Comparison of ENCODE assay signal across 11 cellular contexts in the genomic region with DNA sequence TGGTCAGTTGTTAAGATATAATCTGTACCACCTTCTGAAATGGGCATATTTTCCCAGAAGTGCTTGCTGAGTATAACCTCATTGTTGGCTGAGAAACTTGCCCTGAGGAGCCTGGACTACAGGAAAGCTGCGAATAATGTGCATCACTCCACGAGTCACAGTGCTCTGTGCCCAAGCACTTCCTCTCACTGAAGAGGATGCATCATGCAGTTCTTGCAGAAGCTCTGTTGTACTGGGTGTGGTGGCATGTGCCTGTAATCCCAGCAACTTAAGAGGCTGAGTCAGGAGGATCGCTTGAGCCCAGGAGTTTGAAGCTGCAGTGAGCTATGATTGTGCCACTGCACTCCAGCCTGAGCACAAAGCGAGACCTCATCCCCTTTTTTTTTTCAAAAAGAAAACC. TPM values are rescaled to one million over a fixed set of nuclear protein-coding genes. Genes with fewer than 3 reads are reported as not detected.
A peak's percentile ranks its signal among the peaks of the same experiment; 100 is the strongest.
DNase-seq lines count a peak whose midpoint lies in the region; ATAC-seq, FAIRE-seq and TF ChIP-seq lines count a peak whose summit lies in the region.
"Had no signal": no experiment of that assay in that cellular context is flagged by ENCODE, and none has a peak within 500 bp of the region (broad histone marks: within the 10 kb centered on the region; RNA-seq: fewer than 3 reads in every experiment).

No MANE protein-coding gene starts in this region.

- H3K4me3 ChIP-seq in A549 = no peak overlapping the region

- TF ChIP-seq CTCF in A549 (IDR thresholded peaks at IDR 0.05) (no peak), foreskin keratinocyte (conservative IDR thresholded peaks at IDR 0.05) (no peak)

- DNase-seq in A549 (ENCODE audit: low read depth in 1 of 2, low spot score in 1 of 2) (peak; percentile 10 to 63), ELR (ENCODE audit: low read depth) (peak; percentile 86), T1000 (lab: John Stamatoyannopoulos, UW) (peak; percentile 8), foreskin keratinocyte (peak; percentile 66 to 87)
- DNase-seq: cerebellar nuclear complex, NCI-H2081 treated with DMSO at 0.1 percent for 48 hours had no signal

- no peak for FAIRE-seq in A549 (lab: Jason Lieb, UNC)
- FAIRE-seq: D721Med had no signal

- peak overlapping the region; percentile 69 for H3K4me2 ChIP-seq in A549

- TF ChIP-seq RAD21 in A549 (conservative IDR thresholded peaks at IDR 0.05 in 1 of 2, IDR thresholded peaks at IDR 0.05 in 1 of 2) = no peak

- TF ChIP-seq EP300 in A549 (IDR thresholded peaks at IDR 0.05) = no peak

- TF ChIP-seq POLR2A in A549 (IDR thresholded peaks at IDR 0.05; ENCODE audit: low read length) = no peak

- no peaks in the 10 kb centered on the region for H3K27me3 ChIP-seq in foreskin keratinocyte

- H3K4me1 ChIP-seq in A549 (peaks cover 33% of the 10 kb centered on the region), foreskin keratinocyte (peaks cover 32% of the 10 kb centered on the region)

- peak overlapping the region; percentile 39 to 43; a peak in 3 of 6 replicates for H3K27ac ChIP-seq in A549
- H3K27ac ChIP-seq in foreskin keratinocyte = no peak overlapping the region

- CTCF ChIA-PET in A549 (lab: Yijun Ruan, JAX) = no interaction called here

- H3K9me3 ChIP-seq in A549 = no peaks in the 10 kb centered on the region

- 33% methylated on average over 3 of the region's 4 CpGs for WGBS in A549 (ENCODE audit: missing lambda C conversion rate)

- ATAC-seq in A549 (peak; percentile 86 to 93), foreskin keratinocyte (peak; percentile 91), HG02610 (IDR thresholded peaks at IDR 0.05; ENCODE audit: unreplicated experiment) (no peak), HG03108 (IDR thresholded peaks at IDR 0.05; ENCODE audit: unreplicated experiment) (no peak), GM21717 (IDR thresholded peaks at IDR 0.05; ENCODE audit: unreplicated experiment) (no peak), GM18502 (IDR thresholded peaks at IDR 0.05; ENCODE audit: poor library complexity, unreplicated experiment) (no peak)

- POLR2A ChIA-PET in A549 (lab: Yijun Ruan, JAX) = no interaction called here

TF ChIP-seq in A549, 52 proteins besides CTCF, POLR2A, EP300 and RAD21:
- TF ChIP-seq MYC (IDR thresholded peaks at IDR 0.05; ENCODE audit: borderline replicate concordance, low read length) (no peak), PHF8 (IDR thresholded peaks at IDR 0.05; ENCODE audit: borderline replicate concordance, low read depth) (no peak), CHD2 (IDR thresholded peaks at IDR 0.05; ENCODE audit: low read length, partially characterized antibody) (no peak), NFE2L2 (conservative IDR thresholded peaks at IDR 0.05; ENCODE audit: low read length) (no peak), CBX2 (IDR thresholded peaks at IDR 0.05; ENCODE audit: borderline replicate concordance, low read depth) (no peak)
- TF ChIP-seq, protein P1, sequence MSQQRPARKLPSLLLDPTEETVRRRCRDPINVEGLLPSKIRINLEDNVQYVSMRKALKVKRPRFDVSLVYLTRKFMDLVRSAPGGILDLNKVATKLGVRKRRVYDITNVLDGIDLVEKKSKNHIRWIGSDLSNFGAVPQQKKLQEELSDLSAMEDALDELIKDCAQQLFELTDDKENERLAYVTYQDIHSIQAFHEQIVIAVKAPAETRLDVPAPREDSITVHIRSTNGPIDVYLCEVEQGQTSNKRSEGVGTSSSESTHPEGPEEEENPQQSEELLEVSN (IDR thresholded peaks at IDR 0.05; ENCODE audit: borderline replicate concordance, low read depth) = no peak
TF ChIP-seq in A549: peak in this region for 0.

RNA-seq across cellular contexts. Expression of a gene that starts 56.9 kb away (rescaled TPM):
- polyA plus RNA-seq in A549 (2011; rRNA removed) (8.7 and 9.5 TPM in 2 replicates), A549 (2017; fragmentation: RNase III; extraction: RNeasy Plus Mini Kit Qiagen cat#74134 plus additional on column Dnase treatment) (5.8 to 7.8 TPM (median 5.9 TPM) in 3 replicates), foreskin keratinocyte (4.5 and 6.1 TPM in 2 replicates)
- polyA plus RNA-seq in A549 (2012; cell fraction: cytosol; rRNA removed) = 0.95 and 0.96 TPM in 2 replicates
- polyA plus RNA-seq in A549 (2012; cell fraction: nucleus; rRNA removed) = 0.71 and 1.4 TPM in 2 replicates
- 4.1 and 4.3 TPM in 2 replicates for polyA minus RNA-seq in A549 (2011; rRNA and poly(A)+ RNA removed)
- total RNA-seq in foreskin keratinocyte = 6.2 and 9.3 TPM in 2 replicates

Comparison
In these comparisons a context has a peak if more than half of its experiments do, and no peak if none do; other contexts are left out.
1. ATAC-seq: peak in A549 (2 of 2) and foreskin keratinocyte (single experiment); none in HG02610 (single experiment), HG03108 (single experiment), GM21717 (single experiment) and GM18502 (single experiment).
2. DNase-seq: peak in every context shown above with its lines; median percentile 86 in ELR; 76 in foreskin keratinocyte; 36 in A549; 8 in T1000.